8 cellular contexts compared by ENCODE assay signal in the genomic region with DNA sequence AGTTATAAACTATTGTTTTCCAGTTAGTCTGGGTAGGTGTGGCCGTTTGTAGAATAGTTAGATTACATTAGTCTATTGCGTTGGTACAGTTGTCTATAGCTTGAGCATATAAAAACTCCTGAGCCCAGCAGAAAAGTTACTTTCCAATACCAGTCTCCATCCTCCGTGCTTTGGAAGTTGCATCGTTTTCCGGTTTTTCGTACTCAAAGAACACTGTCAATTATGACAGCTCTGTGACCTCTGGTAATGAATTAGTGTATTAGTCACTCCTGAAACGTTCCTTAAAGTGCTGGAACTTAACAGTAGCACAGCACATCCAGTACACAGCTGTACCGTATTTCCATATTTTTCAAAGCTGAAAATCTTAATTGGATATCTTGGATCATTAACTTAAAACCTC. TPM values are rescaled to one million over a fixed set of nuclear protein-coding genes. Genes with fewer than 3 reads are reported as not detected.
DNase-seq lines count a peak whose midpoint lies in the region; ATAC-seq, FAIRE-seq and TF ChIP-seq lines count a peak whose summit lies in the region.

No MANE protein-coding gene starts in this region.

- no peak for ATAC-seq in HG03521 (IDR thresholded peaks at IDR 0.05; ENCODE audit: unreplicated experiment)

- H3K4me1 ChIP-seq in iPS-15b (ENCODE audit: control insufficient read depth, insufficient read depth, low read length) (peaks cover 4% of the 10 kb centered on the region), smooth muscle cell (ENCODE audit: low read depth) (peaks cover 24% of the 10 kb centered on the region)

- WGBS in smooth muscle cell (ENCODE audit: low lambda C conversion rate) = 27% methylated on average over 8 of the region's 8 CpGs

- no peaks in the 10 kb centered on the region for H3K36me3 ChIP-seq in iPS-15b (ENCODE audit: control insufficient read depth, insufficient read depth, low read length)
- H3K36me3 ChIP-seq in smooth muscle cell (ENCODE audit: low read depth) = no peaks in the 10 kb centered on the region

- peaks cover 5% of the 10 kb centered on the region for H3F3A ChIP-seq in smooth muscle cell (ENCODE audit: low read depth)

- H3K79me2 ChIP-seq in smooth muscle cell (ENCODE audit: low read depth) = peaks cover 42% of the 10 kb centered on the region

- no peaks in the 10 kb centered on the region for H3K27me3 ChIP-seq in iPS-15b (ENCODE audit: control insufficient read depth, insufficient read depth, low read length)
- no peaks in the 10 kb centered on the region for H3K27me3 ChIP-seq in smooth muscle cell (ENCODE audit: low read depth)

- peak overlapping the region; percentile 91 for H3K4me3 Mint-ChIP-seq in activated naive CD4-positive, alpha-beta T cell treated with anti-CD3 and anti-CD28 coated beads, Interleukin-2, amount 50 U/mL, for 24 hours
- H3K4me3 Mint-ChIP-seq in activated naive CD8-positive, alpha-beta T cell = peak overlapping the region; percentile 87

- H3K9ac ChIP-seq in iPS-15b (ENCODE audit: low read depth, low read length) = peak overlapping the region; percentile 87
- peak overlapping the region; percentile 96 for H3K9ac ChIP-seq in smooth muscle cell (ENCODE audit: low read depth)

- peak overlapping the region; percentile 86 for H3K4me3 ChIP-seq in iPS-15b (ENCODE audit: low read depth, low read length)
- H3K4me3 ChIP-seq in smooth muscle cell = peak overlapping the region; percentile 97

- H4K20me1 ChIP-seq in smooth muscle cell (ENCODE audit: low read depth) = peaks cover 29% of the 10 kb centered on the region

- FAIRE-seq in D721Med (lab: Jason Lieb, UNC) = no peak

- H3K27ac Mint-ChIP-seq in activated naive CD4-positive, alpha-beta T cell treated with anti-CD3 and anti-CD28 coated beads, Interleukin-2, amount 50 U/mL, for 24 hours = peak overlapping the region; percentile 91
- H3K27ac Mint-ChIP-seq in activated naive CD8-positive, alpha-beta T cell = peak overlapping the region; percentile 92

- H3K36me3 Mint-ChIP-seq in activated naive CD4-positive, alpha-beta T cell treated with anti-CD3 and anti-CD28 coated beads, Interleukin-2, amount 50 U/mL, for 24 hours = peaks cover 5% of the 10 kb centered on the region
- H3K36me3 Mint-ChIP-seq in activated naive CD8-positive, alpha-beta T cell = peaks cover 11% of the 10 kb centered on the region

- H2AFZ ChIP-seq in smooth muscle cell (ENCODE audit: low read depth) = peak overlapping the region; percentile 75

- no peak for TF ChIP-seq CTCF in smooth muscle cell (IDR thresholded peaks at IDR 0.05; ENCODE audit: borderline replicate concordance, insufficient read depth, poor library complexity, severe bottlenecking)
- TF ChIP-seq CTCF in D721Med (IDR thresholded peaks at IDR 0.05; ENCODE audit: insufficient read depth, missing control alignments) = no peak

- peak overlapping the region; percentile 97 for H3K27ac ChIP-seq in smooth muscle cell (ENCODE audit: low read depth)

- H3K4me1 Mint-ChIP-seq in activated naive CD4-positive, alpha-beta T cell treated with anti-CD3 and anti-CD28 coated beads, Interleukin-2, amount 50 U/mL, for 24 hours = peaks cover 36% of the 10 kb centered on the region
- H3K4me1 Mint-ChIP-seq in activated naive CD8-positive, alpha-beta T cell (ENCODE audit: low read depth) = peaks cover 35% of the 10 kb centered on the region

- DNase-seq in activated naive CD4-positive, alpha-beta T cell treated with Interleukin-2 at 50 U/mL for 16 hours = no peak
- no peak for DNase-seq in smooth muscle cell (lab: John Stamatoyannopoulos, UW; ENCODE audit: unreplicated experiment)
- no peak for DNase-seq in D721Med (ENCODE audit: insufficient read length, low spot score)
- DNase-seq in KG1 (lab: John Stamatoyannopoulos, UW) = no peak

- peak overlapping the region; percentile 88 for H3K4me2 ChIP-seq in smooth muscle cell

- H3K9me3 ChIP-seq in iPS-15b (ENCODE audit: control insufficient read depth, insufficient read depth, low read length) (no peaks in the 10 kb centered on the region), smooth muscle cell (replicated peaks; ENCODE audit: low read depth) (no peaks in the 10 kb centered on the region)

- H3K27me3 Mint-ChIP-seq in activated naive CD4-positive, alpha-beta T cell treated with anti-CD3 and anti-CD28 coated beads, Interleukin-2, amount 50 U/mL, for 24 hours = no peaks in the 10 kb centered on the region
- no peaks in the 10 kb centered on the region for H3K27me3 Mint-ChIP-seq in activated naive CD8-positive, alpha-beta T cell

- H3K9me3 Mint-ChIP-seq in activated naive CD4-positive, alpha-beta T cell treated with anti-CD3 and anti-CD28 coated beads, Interleukin-2, amount 50 U/mL, for 24 hours = no peaks in the 10 kb centered on the region
- H3K9me3 Mint-ChIP-seq in activated naive CD8-positive, alpha-beta T cell (ENCODE audit: low read depth) = no peaks in the 10 kb centered on the region

RNA-seq across cellular contexts. Expression of a gene that starts 0.8 kb away (rescaled TPM):
- total RNA-seq in smooth muscle cell = 18.8 and 25.3 TPM in 2 replicates
- polyA plus RNA-seq in smooth muscle cell = 11.4 and 13.6 TPM in 2 replicates

RNA-seq across cellular contexts. Expression of a gene that starts 38.9 kb away (rescaled TPM):
- total RNA-seq in smooth muscle cell = 0.31 and 0.76 TPM in 2 replicates
- 0.94 and 1.5 TPM in 2 replicates for polyA plus RNA-seq in smooth muscle cell

RNA-seq across cellular contexts. Expression of a gene that starts 49.0 kb away (rescaled TPM):
- total RNA-seq in smooth muscle cell = not detected in 2 replicates
- polyA plus RNA-seq in smooth muscle cell = not detected in 2 replicates
